In the genomic region with DNA sequence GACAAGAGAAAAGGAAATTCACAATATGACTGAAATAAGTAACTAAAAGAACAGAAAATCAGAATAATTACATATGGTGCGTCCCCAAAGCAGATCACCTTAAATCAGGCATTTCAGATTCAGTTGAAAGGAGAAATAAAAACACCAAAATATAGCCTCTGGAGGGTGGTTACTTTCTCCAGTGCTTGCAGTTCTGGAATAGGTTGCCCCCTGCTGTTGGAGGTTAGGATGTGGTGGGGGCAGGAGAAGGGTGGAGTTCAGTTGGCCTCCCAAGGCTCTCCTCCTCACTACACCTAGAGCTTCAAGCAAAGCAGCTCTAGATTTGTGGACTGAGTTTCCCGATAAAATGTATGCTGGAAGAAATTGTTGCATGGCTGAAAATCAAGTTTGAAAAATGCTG, we compare ENCODE assay signal across 8 cellular contexts.
A peak's percentile ranks its signal among the peaks of the same experiment; 100 is the strongest.
DNase-seq lines count a peak whose midpoint lies in the region; ATAC-seq lines count a peak whose summit lies in the region.

No MANE protein-coding gene starts in this region.

- H3K9ac ChIP-seq in neuronal stem cell (ENCODE audit: low read depth, low read length, poor library complexity): no peak overlapping the region

- H3K4me1 ChIP-seq in neuronal stem cell (ENCODE audit: control insufficient read depth in 2 of 2, insufficient read depth in 1 of 2, low read depth in 1 of 2, low read length in 2 of 2): no peaks in the 10 kb centered on the region

- H2BK5ac ChIP-seq in neuronal stem cell (ENCODE audit: low read length): no peak overlapping the region

- no peak overlapping the region for H3K27ac ChIP-seq in neuronal stem cell (replicated peaks; ENCODE audit: low read length)

- no peaks in the 10 kb centered on the region for H3K79me1 ChIP-seq in neuronal stem cell (ENCODE audit: low read depth, low read length)

- no peak overlapping the region for H4K8ac ChIP-seq in neuronal stem cell (ENCODE audit: low read depth, low read length)

- H3K18ac ChIP-seq in neuronal stem cell (ENCODE audit: low read length): no peak overlapping the region

- H3K4ac ChIP-seq in neuronal stem cell (ENCODE audit: low read length): no peak overlapping the region

- H3K23ac ChIP-seq in neuronal stem cell (ENCODE audit: low read depth, low read length, poor library complexity): no peak overlapping the region

- no peaks in the 10 kb centered on the region for H3K27me3 ChIP-seq in neuronal stem cell (ENCODE audit: control insufficient read depth in 3 of 3, insufficient read depth in 3 of 3, low read depth in 1 of 3, low read length in 3 of 3)

- no CpG with 5 or more reads among the region's 2 CpGs for WGBS in neuronal stem cell (ENCODE audit: extremely low coverage in 2 of 2, insufficient read length in 2 of 2, insufficient replicate concordance in 1 of 2), 2 donors

- peak; percentile 55 for ATAC-seq in GM21786 (IDR thresholded peaks at IDR 0.05; ENCODE audit: unreplicated experiment)

- no peak overlapping the region for H2BK120ac ChIP-seq in neuronal stem cell (ENCODE audit: low read depth, low read length)

- H2BK12ac ChIP-seq in neuronal stem cell (ENCODE audit: low read length): no peak overlapping the region

- H3K4me2 ChIP-seq in neuronal stem cell (ENCODE audit: insufficient read depth, low read length, poor library complexity, severe bottlenecking): no peak overlapping the region

- H3K4me3 ChIP-seq in neuronal stem cell (ENCODE audit: low read length in 2 of 2): no peak overlapping the region

- DNase-seq in GDM1 (lab: John Stamatoyannopoulos, UW) (peak; percentile 2), OCI-M1 (lab: John Stamatoyannopoulos, UW) (peak; percentile 40), iris pigment epithelial cell (ENCODE audit: low read depth) (peak; percentile 75), epidermal melanocyte (ENCODE audit: insufficient read length, low spot score) (no peak), amygdala (lab: John Stamatoyannopoulos, UW) (no peak), NCI-H128 (lab: John Stamatoyannopoulos, UW; ENCODE audit: unreplicated experiment) (no peak), neuronal stem cell (ENCODE audit: low spot score) (no peak)

- H3K14ac ChIP-seq in neuronal stem cell (ENCODE audit: low read length): no peak overlapping the region

- H3K36me3 ChIP-seq in neuronal stem cell (replicated peaks in 1 of 2; ENCODE audit: control insufficient read depth in 2 of 2, insufficient read depth in 2 of 2, low read length in 2 of 2): no peaks in the 10 kb centered on the region

- no peak overlapping the region for H4K91ac ChIP-seq in neuronal stem cell (ENCODE audit: low read depth, low read length, poor library complexity)

- no peak overlapping the region for H2BK15ac ChIP-seq in neuronal stem cell (ENCODE audit: low read length)

- H2AK5ac ChIP-seq in neuronal stem cell (ENCODE audit: low read depth, low read length): no peak overlapping the region

- no peak overlapping the region for H2AFZ ChIP-seq in neuronal stem cell (ENCODE audit: low read length)

- H3K9me3 ChIP-seq in neuronal stem cell (replicated peaks in 1 of 2; ENCODE audit: control insufficient read depth in 2 of 2, insufficient read depth in 1 of 2, low read depth in 1 of 2, low read length in 2 of 2): no peaks in the 10 kb centered on the region

Comparison
In these comparisons a context has a peak if more than half of its experiments do, and no peak if none do; other contexts are left out.
1. DNase-seq: peak in GDM1 (single experiment), OCI-M1 (single experiment) and iris pigment epithelial cell (single experiment); none in epidermal melanocyte (single experiment), amygdala (0 of 56), NCI-H128 (single experiment) and neuronal stem cell (single experiment).